38 cellular contexts compared by ENCODE assay signal in the genomic region with DNA sequence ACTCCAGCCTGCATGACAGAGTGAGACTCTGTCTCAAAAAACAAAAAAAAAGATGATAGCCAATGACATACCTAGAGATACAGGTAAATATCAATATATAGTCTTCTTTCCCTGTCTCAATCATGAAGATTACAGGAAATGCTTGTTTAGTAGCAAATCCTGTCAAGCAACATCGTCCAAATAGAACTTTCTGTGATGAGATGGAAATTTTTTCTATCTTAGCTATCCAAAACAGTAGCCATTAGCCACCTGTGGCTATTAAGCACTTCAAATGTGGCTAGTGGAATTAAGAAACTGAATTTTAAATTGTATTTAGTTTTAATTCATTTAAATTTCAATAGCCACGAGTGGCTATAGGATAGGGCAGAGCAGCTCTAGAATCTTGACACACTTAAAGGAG.
"Had no signal": no experiment of that assay in that cellular context is flagged by ENCODE, and none has a peak within 500 bp of the region (broad histone marks: within the 10 kb centered on the region; RNA-seq: fewer than 3 reads in every experiment).

No MANE protein-coding gene starts in this region.

- H3K27ac ChIP-seq: adrenal gland, body of pancreas, brain microvascular endothelial cell, breast epithelium, VCaP had no signal

- H3K4me1 ChIP-seq: breast epithelium had no signal

- H3K4me3 ChIP-seq: adrenal gland, body of pancreas, breast epithelium had no signal

- H3K4me3 Mint-ChIP-seq: activated B cell treated with CpG ODN at 0.5 μM for 24 hours; activated CD4-positive, alpha-beta memory T cell treated with anti-CD3 and anti-CD28 coated beads for 36 hours; activated CD4-positive, alpha-beta T cell treated with anti-CD3 and anti-CD28 coated beads, Interleukin-2, amount 10 ng/mL, durations not matched to agents 24 days and 14 days; activated CD8-positive, alpha-beta T cell treated with anti-CD3 and anti-CD28 coated beads for 36 hours; activated naive CD4-positive, alpha-beta T cell treated with anti-CD3 and anti-CD28 coated beads for 36 hours; activated naive CD8-positive, alpha-beta T cell treated with anti-CD3 and anti-CD28 coated beads for 36 hours; activated T-cell treated with anti-CD3 and anti-CD28 coated beads, Interleukin-2, amount 50 U/mL, for 4 hours; activated T-cell treated with anti-CD3 and anti-CD28 coated beads, Interleukin-2, amount 50 U/mL, for 72 hours; activated T-helper 1 cell treated with anti-CD3 and anti-CD28 coated beads, Interleukin-12 subunit alpha, Interleukin-12 subunit beta, Interleukin-2, Interleukin-4 antibody, amounts not matched to agents 30 ng/mL and 10 ng/mL and 1 ng/mL, durations not matched to agents 14 hours and 24 hours and 36 hours; activated T-helper 17 cell treated with anti-CD3 and anti-CD28 coated beads, Interleukin-2, amount 50 U/mL, for 72 hours; central memory CD8-positive, alpha-beta T cell; T-helper 1 cell treated with Interleukin-12 subunit alpha and Interleukin-12 subunit beta and Interleukin-4 antibody, amounts not matched to agents 30 μg/mL and 1 μg/mL, for 36 hours; T-helper 2 cell treated with Interferon-gamma antibody and Interleukin-4, amounts not matched to agents 5 μg/mL and 100 μg/mL, for 36 hours had no signal

- H3K36me3 Mint-ChIP-seq: activated CD4-positive, alpha-beta memory T cell treated with anti-CD3 and anti-CD28 coated beads for 36 hours; activated naive CD4-positive, alpha-beta T cell treated with anti-CD3 and anti-CD28 coated beads, Interleukin-2, amount 50 U/mL, for 72 hours; activated naive CD8-positive, alpha-beta T cell treated with anti-CD3 and anti-CD28 coated beads for 36 hours had no signal

- ATAC-seq: activated CD8-positive, alpha-beta T cell treated with anti-CD3 and anti-CD28 coated beads for 36 hours; activated naive CD4-positive, alpha-beta T cell treated with anti-CD3 and anti-CD28 coated beads, Interleukin-2, amount 50 U/mL, for 72 hours; activated T-cell treated with anti-CD3 and anti-CD28 coated beads, Interleukin-2, amount 50 U/mL, for 4 hours; activated T-cell treated with anti-CD3 and anti-CD28 coated beads, Interleukin-2, amount 50 U/mL, for 72 hours; activated T-helper 17 cell treated with anti-CD3 and anti-CD28 coated beads, Interleukin-2, amount 50 U/mL, for 72 hours; body of pancreas had no signal

- H3K27me3 Mint-ChIP-seq: activated CD4-positive, alpha-beta memory T cell treated with anti-CD3 and anti-CD28 coated beads for 36 hours; activated naive CD8-positive, alpha-beta T cell treated with anti-CD3 and anti-CD28 coated beads for 36 hours; activated T-helper 17 cell treated with anti-CD3 and anti-CD28 coated beads, Interleukin-2, amount 50 U/mL, for 72 hours; central memory CD8-positive, alpha-beta T cell had no signal

- H3K9me3 ChIP-seq: adrenal gland, body of pancreas, breast epithelium had no signal

- FAIRE-seq: astrocyte, TTC549 had no signal

- DNase-seq: activated B cell treated with CpG ODN at 0.5 μM for 24 hours; activated CD4-positive, alpha-beta memory T cell treated with anti-CD3 and anti-CD28 coated beads for 36 hours; activated CD4-positive, alpha-beta T cell treated with anti-CD3 and anti-CD28 coated beads for 4 hours; activated CD4-positive, alpha-beta T cell treated with anti-CD3 and anti-CD28 coated beads, Interleukin-2, amount 10 ng/mL, durations not matched to agents 24 days and 14 days; activated CD4-positive, alpha-beta T cell treated with anti-CD3 and anti-CD28 coated beads, Interleukin-2, amount 50 U/mL, for 1 hour; activated CD4-positive, alpha-beta T cell treated with anti-CD3 and anti-CD28 coated beads, Interleukin-2, amount 50 U/mL, for 4 hours; activated CD4-positive, CD25-positive, alpha-beta regulatory T cell treated with anti-CD3 and anti-CD28 coated beads, Interleukin-2, amount 50 U/mL, for 72 hours; activated CD8-positive, alpha-beta memory T cell treated with anti-CD3 and anti-CD28 coated beads, Interleukin-2, amount 50 U/mL, for 4 hours; activated CD8-positive, alpha-beta T cell treated with anti-CD3 and anti-CD28 coated beads for 36 hours; activated effector memory CD4-positive, alpha-beta T cell treated with anti-CD3 and anti-CD28 coated beads, Interleukin-2, amount 50 U/mL, for 16 hours; activated gamma-delta T cell treated with Interleukin-2 at 50 U/mL for 16 hours; activated naive CD4-positive, alpha-beta T cell; activated naive CD4-positive, alpha-beta T cell treated with anti-CD3 and anti-CD28 coated beads for 36 hours; activated naive CD4-positive, alpha-beta T cell treated with anti-CD3 and anti-CD28 coated beads, Interleukin-2, amount 50 U/mL, for 16 hours; activated naive CD8-positive, alpha-beta T cell treated with anti-CD3 and anti-CD28 coated beads for 36 hours; activated T-cell treated with anti-CD3 and anti-CD28 coated beads for 4 hours; activated T-cell treated with anti-CD3 and anti-CD28 coated beads, Interleukin-2, amount 50 U/mL, for 1 hour; activated T-cell treated with anti-CD3 and anti-CD28 coated beads, Interleukin-2, amount 50 U/mL, for 4 hours; activated T-cell treated with anti-CD3 and anti-CD28 coated beads, Interleukin-2, amount 50 U/mL, for 72 hours; adrenal gland; amniotic stem cell; aorta; body of pancreas; brain microvascular endothelial cell; cerebellar nuclear complex; T-helper 1 cell; T-helper 2 cell; T-helper 9 cell had no signal

- H3K4me1 Mint-ChIP-seq: activated B cell treated with CpG ODN at 0.5 μM for 24 hours; activated naive CD8-positive, alpha-beta T cell treated with anti-CD3 and anti-CD28 coated beads for 36 hours; activated T-helper 17 cell treated with anti-CD3 and anti-CD28 coated beads, Interleukin-2, amount 50 U/mL, for 72 hours; central memory CD8-positive, alpha-beta T cell had no signal

- H3K9me3 Mint-ChIP-seq: activated B cell treated with CpG ODN at 0.5 μM for 24 hours; activated CD4-positive, alpha-beta memory T cell treated with anti-CD3 and anti-CD28 coated beads for 36 hours; activated CD4-positive, alpha-beta T cell treated with anti-CD3 and anti-CD28 coated beads, Interleukin-2, amount 10 ng/mL, durations not matched to agents 24 days and 14 days; activated CD8-positive, alpha-beta T cell treated with anti-CD3 and anti-CD28 coated beads for 36 hours; activated naive CD4-positive, alpha-beta T cell treated with anti-CD3 and anti-CD28 coated beads for 36 hours; activated naive CD4-positive, alpha-beta T cell treated with anti-CD3 and anti-CD28 coated beads, Interleukin-2, amount 50 U/mL, for 72 hours; activated naive CD8-positive, alpha-beta T cell treated with anti-CD3 and anti-CD28 coated beads for 36 hours; activated T-cell treated with anti-CD3 and anti-CD28 coated beads, Interleukin-2, amount 50 U/mL, for 4 hours; activated T-cell treated with anti-CD3 and anti-CD28 coated beads, Interleukin-2, amount 50 U/mL, for 72 hours; activated T-helper 1 cell treated with anti-CD3 and anti-CD28 coated beads, Interleukin-12 subunit alpha, Interleukin-12 subunit beta, Interleukin-2, Interleukin-4 antibody, amounts not matched to agents 30 ng/mL and 10 ng/mL and 1 ng/mL, durations not matched to agents 14 hours and 24 hours and 36 hours; activated T-helper 17 cell treated with anti-CD3 and anti-CD28 coated beads, Interleukin-2, amount 50 U/mL, for 72 hours; central memory CD8-positive, alpha-beta T cell; T-helper 1 cell treated with Interleukin-12 subunit alpha and Interleukin-12 subunit beta and Interleukin-4 antibody, amounts not matched to agents 30 μg/mL and 1 μg/mL, for 36 hours; T-helper 2 cell treated with Interferon-gamma antibody and Interleukin-4, amounts not matched to agents 5 μg/mL and 100 μg/mL, for 36 hours had no signal

- H3K27me3 ChIP-seq: body of pancreas, breast epithelium had no signal

- H3K27ac Mint-ChIP-seq: activated B cell treated with CpG ODN at 0.5 μM for 24 hours; activated CD4-positive, alpha-beta memory T cell treated with anti-CD3 and anti-CD28 coated beads for 36 hours; activated CD4-positive, alpha-beta T cell treated with anti-CD3 and anti-CD28 coated beads, Interleukin-2, amount 10 ng/mL, durations not matched to agents 24 days and 14 days; activated CD8-positive, alpha-beta T cell treated with anti-CD3 and anti-CD28 coated beads for 36 hours; activated naive CD4-positive, alpha-beta T cell treated with anti-CD3 and anti-CD28 coated beads for 36 hours; activated naive CD4-positive, alpha-beta T cell treated with anti-CD3 and anti-CD28 coated beads, Interleukin-2, amount 50 U/mL, for 72 hours; activated naive CD8-positive, alpha-beta T cell treated with anti-CD3 and anti-CD28 coated beads for 36 hours; activated T-cell treated with anti-CD3 and anti-CD28 coated beads, Interleukin-2, amount 50 U/mL, for 72 hours; activated T-helper 1 cell treated with anti-CD3 and anti-CD28 coated beads, Interleukin-12 subunit alpha, Interleukin-12 subunit beta, Interleukin-2, Interleukin-4 antibody, amounts not matched to agents 30 ng/mL and 10 ng/mL and 1 ng/mL, durations not matched to agents 14 hours and 24 hours and 36 hours; activated T-helper 17 cell treated with anti-CD3 and anti-CD28 coated beads, Interleukin-2, amount 50 U/mL, for 72 hours; T-helper 1 cell treated with Interleukin-12 subunit alpha and Interleukin-12 subunit beta and Interleukin-4 antibody, amounts not matched to agents 30 μg/mL and 1 μg/mL, for 36 hours; T-helper 2 cell treated with Interferon-gamma antibody and Interleukin-4, amounts not matched to agents 5 μg/mL and 100 μg/mL, for 36 hours had no signal

- H3K36me3 ChIP-seq: adrenal gland, brain microvascular endothelial cell, breast epithelium had no signal
